Comparison of ENCODE assay signal across 1 cellular context in genomic region chr2:140122001-140122400, GRCh38.
TF ChIP-seq lines count a peak whose summit lies in the region.

No MANE protein-coding gene starts in this region.

TF ChIP-seq in H1, 55 proteins besides CTCF, POLR2A, EP300 and RAD21 (continued from another document):
- TF ChIP-seq MAX (IDR thresholded peaks at IDR 0.05) (no peak), PHF8 (conservative IDR thresholded peaks at IDR 0.05; ENCODE audit: low read depth, low read length) (no peak), KDM1A (IDR thresholded peaks at IDR 0.05; ENCODE audit: borderline replicate concordance, low read length) (no peak), E2F6 (IDR thresholded peaks at IDR 0.05) (no peak)
TF ChIP-seq in H1: peak in this region for 0.
